21 cellular contexts compared by ENCODE assay signal in genomic region chr13:85535306-85535705, GRCh38.
"Had no signal": no experiment of that assay in that cellular context is flagged by ENCODE, and none has a peak within 500 bp of the region (broad histone marks: within the 10 kb centered on the region; RNA-seq: fewer than 3 reads in every experiment).

No MANE protein-coding gene starts in this region.

- H3K4me1 ChIP-seq: SJSA1 had no signal

- H3K27me3 ChIP-seq: MG63, SJSA1 had no signal

- H3K4me3 ChIP-seq: MG63, SJSA1, SK-N-MC had no signal

- DNase-seq: KBM-7, MG63, NCI-H1092, NCI-H1105 treated with DMSO at 0.1 percent for 48 hours, NCI-H1417 treated with DMSO at 0.1 percent for 48 hours, NCI-H1694, NCI-H1930, NCI-H2081, NCI-H2107, NCI-H2171 treated with DMSO at 0.1 percent for 48 hours, NCI-H226, NCI-H446, NCI-H510A, NCI-H69, NCI-H774, Right ventricle myocardium superior, RPMI8226, SIG-M5 had no signal

- H3K9me3 ChIP-seq: MG63, SJSA1 had no signal

- H3K36me3 ChIP-seq: MG63, SJSA1 had no signal

- H3K27ac ChIP-seq: HL-60, SJSA1, SK-N-MC had no signal
